Comparison of ENCODE assay signal across 1 cellular context in genomic region chr11:128622137-128622523, GRCh38.
TF ChIP-seq lines count a peak whose summit lies in the region.

No MANE protein-coding gene starts in this region.

TF ChIP-seq in HepG2, 621 proteins besides CTCF, POLR2A, EP300 and RAD21:
- no peak for TF ChIP-seq CCAR2 (optimal IDR thresholded peaks at IDR 0.05; ENCODE audit: low read depth, low read length)
- TF ChIP-seq, protein P1, sequence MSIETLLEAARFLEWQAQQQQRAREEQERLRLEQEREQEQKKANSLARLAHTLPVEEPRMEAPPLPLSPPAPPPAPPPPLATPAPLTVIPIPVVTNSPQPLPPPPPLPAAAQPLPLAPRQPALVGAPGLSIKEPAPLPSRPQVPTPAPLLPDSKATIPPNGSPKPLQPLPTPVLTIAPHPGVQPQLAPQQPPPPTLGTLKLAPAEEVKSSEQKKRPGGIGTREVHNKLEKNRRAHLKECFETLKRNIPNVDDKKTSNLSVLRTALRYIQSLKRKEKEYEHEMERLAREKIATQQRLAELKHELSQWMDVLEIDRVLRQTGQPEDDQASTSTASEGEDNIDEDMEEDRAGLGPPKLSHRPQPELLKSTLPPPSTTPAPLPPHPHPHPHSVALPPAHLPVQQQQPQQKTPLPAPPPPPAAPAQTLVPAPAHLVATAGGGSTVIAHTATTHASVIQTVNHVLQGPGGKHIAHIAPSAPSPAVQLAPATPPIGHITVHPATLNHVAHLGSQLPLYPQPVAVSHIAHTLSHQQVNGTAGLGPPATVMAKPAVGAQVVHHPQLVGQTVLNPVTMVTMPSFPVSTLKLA (IDR thresholded peaks at IDR 0.05), result peak; percentile 74
